In the genomic region with DNA sequence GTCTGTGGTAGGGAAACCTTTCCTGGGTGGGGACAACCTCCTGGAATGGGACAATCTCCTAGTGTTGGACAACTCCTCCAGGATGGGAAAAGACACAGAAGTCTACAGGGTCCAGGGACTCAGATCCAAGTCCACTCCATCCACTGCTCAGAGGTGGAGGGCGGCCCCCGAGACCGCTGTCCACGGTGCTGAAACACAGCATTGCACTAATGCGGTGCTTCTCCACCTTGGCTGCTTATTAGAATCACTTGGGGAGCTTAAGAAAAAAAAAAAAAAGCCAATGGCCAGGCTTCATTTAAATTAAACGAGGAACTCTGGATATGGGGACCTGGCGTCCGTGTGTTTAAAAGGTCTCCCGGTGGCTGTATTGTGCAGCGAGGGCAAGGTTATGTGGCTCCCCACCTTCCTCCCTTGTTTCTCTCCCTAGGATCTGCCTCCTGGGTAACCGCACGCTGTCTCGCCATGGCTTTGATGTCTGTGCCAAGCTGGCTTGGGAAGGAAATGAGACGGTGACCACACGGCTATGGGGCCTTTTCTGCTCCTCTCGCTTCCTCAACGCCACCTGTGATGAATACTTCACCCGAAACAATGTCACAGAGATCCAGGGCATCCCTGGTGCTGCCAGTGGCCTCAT, we compare ENCODE assay signal across 9 cellular contexts.
DNase-seq lines count a peak whose midpoint lies in the region; ATAC-seq lines count a peak whose summit lies in the region.
"Had no signal": no experiment of that assay in that cellular context is flagged by ENCODE, and none has a peak within 500 bp of the region (broad histone marks: within the 10 kb centered on the region; RNA-seq: fewer than 3 reads in every experiment).

No MANE protein-coding gene starts in this region.

- ATAC-seq in HG02970 (IDR thresholded peaks at IDR 0.05; ENCODE audit: low FRiP score, unreplicated experiment) (no peak), HG02938 (IDR thresholded peaks at IDR 0.05; ENCODE audit: unreplicated experiment) (no peak)
- ATAC-seq: left colon had no signal

- H3K27ac ChIP-seq in caudate nucleus (ENCODE audit: low read depth, low read length), result no peak overlapping the region

- DNase-seq in CD1c-positive myeloid dendritic cell (ENCODE audit: extremely low spot score), result peak; percentile 52
- DNase-seq in KBM-7, result peak; percentile 56
- DNase-seq in activated CD8-positive, alpha-beta memory T cell treated with anti-CD3 and anti-CD28 coated beads, Interleukin-2, amount 50 U/mL, for 4 hours, result peak; percentile 34
- peak; percentile 84 for DNase-seq in islet precursor cell
- no peak for DNase-seq in NCI-H446 (lab: John Stamatoyannopoulos, UW)
- no peak for DNase-seq in caudate nucleus (lab: John Stamatoyannopoulos, UW)

- in situ Hi-C loops in KBM-7 (cut with MboI; ENCODE audit: low pct_unique_long_range_greater_than_20kb, low sequenced_read_pairs), result no loop called here

Comparison
In these comparisons a context has a peak if more than half of its experiments do, and no peak if none do; other contexts are left out.
1. DNase-seq: peak in CD1c-positive myeloid dendritic cell (single experiment), KBM-7 (single experiment), activated CD8-positive, alpha-beta memory T cell treated with anti-CD3 and anti-CD28 coated beads, Interleukin-2, amount 50 U/mL, for 4 hours (single experiment) and islet precursor cell (single experiment); none in NCI-H446 (0 of 2) and caudate nucleus (0 of 61).